ENCODE assay signal across 2 cellular contexts in the genomic region with DNA sequence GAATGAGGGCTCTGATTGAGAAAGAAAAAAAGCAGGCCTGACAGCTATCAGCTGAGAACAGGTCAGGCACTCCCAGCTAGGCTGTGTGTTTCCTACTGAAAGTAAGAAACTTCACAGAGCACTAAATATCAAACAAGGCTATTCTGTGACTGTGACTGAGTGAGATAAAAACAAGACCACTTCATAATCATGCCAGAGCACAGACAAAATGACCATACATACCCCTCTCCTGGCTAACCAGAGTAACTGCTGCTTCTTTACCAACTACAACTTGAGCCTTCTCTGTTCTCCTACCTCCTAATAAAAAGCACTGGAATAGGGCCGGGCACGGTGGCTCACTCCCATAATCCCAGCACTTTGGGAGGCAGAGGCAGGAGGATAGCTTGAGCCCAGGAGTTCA.
A peak's percentile ranks its signal among the peaks of the same experiment; 100 is the strongest.
TF ChIP-seq lines count a peak whose summit lies in the region.

No MANE protein-coding gene starts in this region.

TF ChIP-seq in IMR-90, 13 proteins besides CTCF, POLR2A, EP300 and RAD21:
- peak; percentile 41 for TF ChIP-seq SMC3 (IDR thresholded peaks at IDR 0.05; ENCODE audit: low read depth, low read length)
- TF ChIP-seq CHD1 (IDR thresholded peaks at IDR 0.05; ENCODE audit: low read depth, low read length): no peak

TF ChIP-seq in GM12878, 131 proteins besides CTCF, POLR2A, EP300 and RAD21:
- peak; percentile 72; the same call in 1 of the 2 replicates for TF ChIP-seq SMC3 (IDR thresholded peaks at IDR 0.05; ENCODE audit: borderline replicate concordance, low read length)
- no peak for TF ChIP-seq IKZF2 (IDR thresholded peaks at IDR 0.05)
TF ChIP-seq in GM12878: peak in this region for 1.
